ENCODE assay signal across 1 cellular context in genomic region chr9:83817356-83818278, GRCh38.
TF ChIP-seq lines count a peak whose summit lies in the region.

GKAP1 (minus strand) TSS chr9:83817769; CDS start chr9:83806517, 11,252 bp downstream.

TF ChIP-seq in HEK293, 187 proteins besides CTCF, POLR2A, EP300 and RAD21 (continued from another document):
- TF ChIP-seq ZBTB8A (tag by site-specific recombination; IDR thresholded peaks at IDR 0.05) (peak; percentile 25; the same call in 1 of the 2 replicates), SP2 (tag by site-specific recombination; IDR thresholded peaks at IDR 0.05) (0 out of 2 replicates have a peak, but pooled peaks have one; percentile 27), ZNF501 (tag by site-specific recombination; IDR thresholded peaks at IDR 0.05) (0 out of 2 replicates have a peak, but pooled peaks have one; percentile 40), GLIS2 (tag by site-specific recombination; IDR thresholded peaks at IDR 0.05) (peak; percentile 65), ZNF629 (tag by site-specific recombination; IDR thresholded peaks at IDR 0.05) (peak; percentile 74)
- TF ChIP-seq, protein P1, sequence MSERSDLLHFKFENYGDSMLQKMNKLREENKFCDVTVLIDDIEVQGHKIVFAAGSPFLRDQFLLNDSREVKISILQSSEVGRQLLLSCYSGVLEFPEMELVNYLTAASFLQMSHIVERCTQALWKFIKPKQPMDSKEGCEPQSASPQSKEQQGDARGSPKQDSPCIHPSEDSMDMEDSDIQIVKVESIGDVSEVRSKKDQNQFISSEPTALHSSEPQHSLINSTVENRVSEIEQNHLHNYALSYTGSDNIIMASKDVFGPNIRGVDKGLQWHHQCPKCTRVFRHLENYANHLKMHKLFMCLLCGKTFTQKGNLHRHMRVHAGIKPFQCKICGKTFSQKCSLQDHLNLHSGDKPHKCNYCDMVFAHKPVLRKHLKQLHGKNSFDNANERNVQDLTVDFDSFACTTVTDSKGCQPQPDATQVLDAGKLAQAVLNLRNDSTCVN (tag by site-specific recombination; optimal IDR thresholded peaks at IDR 0.05) = peak; percentile 43
